ENCODE assay signal across 23 cellular contexts in genomic region chr20:24915440-24915839, GRCh38. TPM values are rescaled to one million over a fixed set of nuclear protein-coding genes. Genes with fewer than 3 reads are reported as not detected.
"Had no signal": no experiment of that assay in that cellular context is flagged by ENCODE, and none has a peak within 500 bp of the region (broad histone marks: within the 10 kb centered on the region; RNA-seq: fewer than 3 reads in every experiment).

No MANE protein-coding gene starts in this region.

- H3K4me1 Mint-ChIP-seq: central memory CD8-positive, alpha-beta T cell had no signal

- H3K9me3 ChIP-seq: esophagus muscularis mucosa, heart right ventricle, right lobe of liver, testis, transverse colon, uterus had no signal

- H3K4me1 ChIP-seq: foreskin keratinocyte, right lobe of liver, uterus had no signal

- H3K9me3 Mint-ChIP-seq: activated naive CD4-positive, alpha-beta T cell treated with anti-CD3 and anti-CD28 coated beads, Interleukin-2, amount 50 U/mL, for 72 hours; activated T-helper 2 cell treated with anti-CD3 and anti-CD28 coated beads, Interferon-gamma antibody, Interleukin-2, Interleukin-4, amounts not matched to agents 10 μg/mL and 5 μg/mL and 100 μg/mL, durations not matched to agents 14 hours and 24 hours and 36 hours; central memory CD8-positive, alpha-beta T cell; naive thymus-derived CD4-positive, alpha-beta T cell had no signal

- H3K36me3 Mint-ChIP-seq: activated naive CD4-positive, alpha-beta T cell treated with anti-CD3 and anti-CD28 coated beads, Interleukin-2, amount 50 U/mL, for 72 hours; naive thymus-derived CD4-positive, alpha-beta T cell had no signal

- ATAC-seq: activated naive CD4-positive, alpha-beta T cell treated with anti-CD3 and anti-CD28 coated beads, Interleukin-2, amount 50 U/mL, for 72 hours; foreskin keratinocyte; heart right ventricle; left lobe of liver; naive thymus-derived CD4-positive, alpha-beta T cell; stimulated activated naive CD8-positive, alpha-beta T cell treated with anti-CD3 and anti-CD28 coated beads, Interleukin-15, Interleukin-2, amounts not matched to agents 100 U/mL and 50 U/mL, for 24 hours had no signal

- H3K27ac ChIP-seq: esophagus muscularis mucosa, foreskin keratinocyte, heart right ventricle, right lobe of liver, testis, transverse colon, uterus had no signal

- H3K4me3 Mint-ChIP-seq: central memory CD8-positive, alpha-beta T cell; naive thymus-derived CD4-positive, alpha-beta T cell had no signal

- H3K27ac Mint-ChIP-seq: activated naive CD4-positive, alpha-beta T cell treated with anti-CD3 and anti-CD28 coated beads, Interleukin-2, amount 50 U/mL, for 72 hours; activated T-helper 2 cell treated with anti-CD3 and anti-CD28 coated beads, Interferon-gamma antibody, Interleukin-2, Interleukin-4, amounts not matched to agents 10 μg/mL and 5 μg/mL and 100 μg/mL, durations not matched to agents 14 hours and 24 hours and 36 hours; naive thymus-derived CD4-positive, alpha-beta T cell had no signal

- H3K36me3 ChIP-seq: esophagus muscularis mucosa, heart right ventricle, right lobe of liver, transverse colon, uterus had no signal

- H3K4me3 ChIP-seq: esophagus muscularis mucosa, heart right ventricle, right lobe of liver, testis, transverse colon, uterus had no signal

- DNase-seq: dermis blood vessel endothelial cell; effector CD4-positive, alpha-beta T cell; foreskin keratinocyte; heart right ventricle; mammary epithelial cell; midbrain; naive thymus-derived CD4-positive, alpha-beta T cell; right lobe of liver; stimulated activated CD4-positive, alpha-beta T cell treated with anti-CD3 and anti-CD28 coated beads, Interleukin-2, amount 100 ng/mL, for 48 hours; stimulated activated naive CD8-positive, alpha-beta T cell treated with anti-CD3 and anti-CD28 coated beads, Interleukin-15, Interleukin-2, amounts not matched to agents 100 U/mL and 50 U/mL, for 24 hours; T-helper 2 cell; testis; transverse colon; uterus had no signal

- H3K27me3 Mint-ChIP-seq: central memory CD8-positive, alpha-beta T cell had no signal

- H3K27me3 ChIP-seq: foreskin keratinocyte, right lobe of liver, testis, transverse colon, uterus had no signal

RNA-seq across cellular contexts. Expression of gene CST7, which starts 33.6 kb away (rescaled TPM):
- total RNA-seq: bronchial epithelial cell, dermis blood vessel endothelial cell, foreskin keratinocyte, kidney epithelial cell, mammary epithelial cell, renal cortical epithelial cell had no signal
- polyA plus RNA-seq: foreskin keratinocyte, mammary epithelial cell, neural cell had no signal
